ENCODE assay signal across 28 cellular contexts in the genomic region with DNA sequence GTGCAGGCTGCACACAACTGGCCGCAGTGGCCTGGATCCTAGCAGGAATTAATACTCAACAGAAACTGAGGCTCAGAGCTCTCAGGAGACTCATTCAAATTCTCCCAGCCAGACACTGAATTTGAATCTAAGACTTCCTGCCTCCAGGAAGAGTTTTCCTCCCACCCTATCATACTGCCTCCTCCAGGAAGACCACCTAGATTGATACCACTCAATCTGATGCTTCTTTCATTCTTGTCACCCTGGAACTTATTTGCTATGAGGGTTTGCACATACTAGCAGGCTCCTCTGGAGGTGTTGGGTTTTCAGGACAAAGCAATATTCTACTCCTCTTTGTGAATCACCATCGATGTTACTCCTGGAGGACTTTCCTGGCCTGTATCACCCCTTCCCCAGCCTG.
"Had no signal": no experiment of that assay in that cellular context is flagged by ENCODE, and none has a peak within 500 bp of the region (broad histone marks: within the 10 kb centered on the region; RNA-seq: fewer than 3 reads in every experiment).

No MANE protein-coding gene starts in this region.

- FAIRE-seq: colon had no signal

- H3K9me3 ChIP-seq: ascending aorta, esophagus muscularis mucosa, gastrocnemius medialis, heart right ventricle had no signal

- H3K9me3 Mint-ChIP-seq: activated CD4-positive, alpha-beta memory T cell treated with anti-CD3 and anti-CD28 coated beads for 36 hours; activated CD4-positive, alpha-beta T cell treated with anti-CD3 and anti-CD28 coated beads, Interleukin-2, amount 10 ng/mL, durations not matched to agents 24 days and 14 days; activated naive CD4-positive, alpha-beta T cell treated with anti-CD3 and anti-CD28 coated beads, Interleukin-2, amount 10 ng/mL, durations not matched to agents 7 days and 5 days; activated naive CD4-positive, alpha-beta T cell treated with anti-CD3 and anti-CD28 coated beads, Interleukin-2, amount 50 U/mL, for 72 hours; effector memory CD8-positive, alpha-beta T cell had no signal

- H3K4me3 ChIP-seq: ascending aorta, esophagus muscularis mucosa, gastrocnemius medialis, heart right ventricle had no signal

- ATAC-seq: activated CD4-positive, alpha-beta T cell treated with anti-CD3 and anti-CD28 coated beads for 36 hours; activated CD8-positive, alpha-beta memory T cell treated with anti-CD3 and anti-CD28 coated beads, Interleukin-2, amount 10 ng/mL, durations not matched to agents 7 days and 5 days; activated CD8-positive, alpha-beta T cell treated with anti-CD3 and anti-CD28 coated beads, Interleukin-2, amount 10 ng/mL, durations not matched to agents 7 days and 5 days; activated naive CD4-positive, alpha-beta T cell treated with anti-CD3 and anti-CD28 coated beads, Interleukin-2, amount 50 U/mL, for 72 hours; effector memory CD8-positive, alpha-beta T cell; foreskin keratinocyte; gastrocnemius medialis; heart right ventricle had no signal

- H3K4me3 Mint-ChIP-seq: activated CD4-positive, alpha-beta memory T cell treated with anti-CD3 and anti-CD28 coated beads for 36 hours; activated CD4-positive, alpha-beta T cell treated with anti-CD3 and anti-CD28 coated beads for 36 hours; activated CD4-positive, alpha-beta T cell treated with anti-CD3 and anti-CD28 coated beads, Interleukin-2, amount 10 ng/mL, durations not matched to agents 24 days and 14 days; activated CD8-positive, alpha-beta memory T cell treated with anti-CD3 and anti-CD28 coated beads, Interleukin-2, amount 10 ng/mL, durations not matched to agents 7 days and 5 days; activated CD8-positive, alpha-beta T cell treated with anti-CD3 and anti-CD28 coated beads, Interleukin-2, amount 10 ng/mL, durations not matched to agents 7 days and 5 days; activated naive CD4-positive, alpha-beta T cell treated with anti-CD3 and anti-CD28 coated beads, Interleukin-2, amount 10 ng/mL, durations not matched to agents 7 days and 5 days; effector memory CD8-positive, alpha-beta T cell had no signal

- H3K36me3 ChIP-seq: ascending aorta, brain microvascular endothelial cell, esophagus muscularis mucosa, gastrocnemius medialis, heart right ventricle had no signal

- H3K27ac Mint-ChIP-seq: activated CD4-positive, alpha-beta memory T cell treated with anti-CD3 and anti-CD28 coated beads for 36 hours; activated CD4-positive, alpha-beta T cell treated with anti-CD3 and anti-CD28 coated beads for 36 hours; activated CD4-positive, alpha-beta T cell treated with anti-CD3 and anti-CD28 coated beads, Interleukin-2, amount 10 ng/mL, durations not matched to agents 24 days and 14 days; activated CD8-positive, alpha-beta memory T cell treated with anti-CD3 and anti-CD28 coated beads, Interleukin-2, amount 10 ng/mL, durations not matched to agents 7 days and 5 days; activated CD8-positive, alpha-beta T cell treated with anti-CD3 and anti-CD28 coated beads, Interleukin-2, amount 10 ng/mL, durations not matched to agents 7 days and 5 days; activated naive CD4-positive, alpha-beta T cell treated with anti-CD3 and anti-CD28 coated beads, Interleukin-2, amount 10 ng/mL, durations not matched to agents 7 days and 5 days; activated naive CD4-positive, alpha-beta T cell treated with anti-CD3 and anti-CD28 coated beads, Interleukin-2, amount 50 U/mL, for 72 hours; effector memory CD8-positive, alpha-beta T cell had no signal

- DNase-seq: activated CD4-positive, alpha-beta memory T cell treated with anti-CD3 and anti-CD28 coated beads for 36 hours; activated CD4-positive, alpha-beta T cell treated with anti-CD3 and anti-CD28 coated beads for 36 hours; activated CD4-positive, alpha-beta T cell treated with anti-CD3 and anti-CD28 coated beads, Interleukin-2, amount 10 ng/mL, durations not matched to agents 24 days and 14 days; activated CD4-positive, CD25-positive, alpha-beta regulatory T cell; activated CD4-positive, CD25-positive, alpha-beta regulatory T cell treated with anti-CD3 and anti-CD28 coated beads, Interleukin-2, amount 50 U/mL, for 72 hours; activated CD8-positive, alpha-beta memory T cell treated with anti-CD3 and anti-CD28 coated beads, Interleukin-2, amount 10 ng/mL, durations not matched to agents 7 days and 5 days; activated CD8-positive, alpha-beta memory T cell treated with anti-CD3 and anti-CD28 coated beads, Interleukin-2, amount 50 U/mL, for 4 hours; activated CD8-positive, alpha-beta T cell treated with anti-CD3 and anti-CD28 coated beads, Interleukin-2, amount 10 ng/mL, durations not matched to agents 7 days and 5 days; activated gamma-delta T cell; activated naive CD4-positive, alpha-beta T cell; activated naive CD4-positive, alpha-beta T cell treated with anti-CD3 and anti-CD28 coated beads, Interleukin-2, amount 10 ng/mL, durations not matched to agents 7 days and 5 days; activated T-cell treated with anti-CD3 and anti-CD28 coated beads, Interleukin-2, amount 50 U/mL, for 1 hour; activated T-cell treated with anti-CD3 and anti-CD28 coated beads, Interleukin-2, amount 50 U/mL, for 48 hours; brain microvascular endothelial cell; caudate nucleus; cortex of kidney; dermis blood vessel endothelial cell; effector CD4-positive, alpha-beta T cell; effector memory CD8-positive, alpha-beta T cell; erythroblast; foreskin keratinocyte; gastrocnemius medialis; heart right ventricle; T-helper 2 cell had no signal

- H3K36me3 Mint-ChIP-seq: activated CD4-positive, alpha-beta memory T cell treated with anti-CD3 and anti-CD28 coated beads for 36 hours; activated CD8-positive, alpha-beta memory T cell treated with anti-CD3 and anti-CD28 coated beads, Interleukin-2, amount 10 ng/mL, durations not matched to agents 7 days and 5 days; activated naive CD4-positive, alpha-beta T cell treated with anti-CD3 and anti-CD28 coated beads, Interleukin-2, amount 10 ng/mL, durations not matched to agents 7 days and 5 days; activated naive CD4-positive, alpha-beta T cell treated with anti-CD3 and anti-CD28 coated beads, Interleukin-2, amount 50 U/mL, for 72 hours had no signal

- H3K4me1 ChIP-seq: ascending aorta, foreskin keratinocyte, gastrocnemius medialis had no signal

- H3K27ac ChIP-seq: ascending aorta, brain microvascular endothelial cell, esophagus muscularis mucosa, foreskin keratinocyte, gastrocnemius medialis, heart right ventricle had no signal
